In the genomic region with DNA sequence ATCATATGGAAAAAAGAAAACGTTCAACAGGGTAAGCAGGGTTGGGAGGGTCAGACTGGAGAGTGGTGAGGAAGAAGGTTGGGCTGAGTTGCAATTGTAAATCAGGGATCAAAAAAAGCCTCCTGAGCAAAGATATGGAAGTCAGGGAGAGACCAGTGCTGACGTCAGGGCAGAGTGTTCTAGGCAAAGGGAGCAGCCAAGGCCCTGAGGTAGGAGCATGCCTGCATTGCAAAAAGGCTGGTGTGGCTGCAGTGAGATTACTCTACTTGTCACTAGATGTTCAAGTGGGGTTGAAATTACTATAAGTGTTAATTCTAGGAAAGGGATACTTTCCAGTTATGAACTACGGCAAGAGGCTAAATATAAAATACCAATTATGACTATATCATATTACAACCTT, we compare ENCODE assay signal across 20 cellular contexts.
A peak's percentile ranks its signal among the peaks of the same experiment; 100 is the strongest.
DNase-seq lines count a peak whose midpoint lies in the region; ATAC-seq and TF ChIP-seq lines count a peak whose summit lies in the region.
"Had no signal": no experiment of that assay in that cellular context is flagged by ENCODE, and none has a peak within 500 bp of the region (broad histone marks: within the 10 kb centered on the region; RNA-seq: fewer than 3 reads in every experiment).

No MANE protein-coding gene starts in this region.

- no peak for TF ChIP-seq POLR2A in heart left ventricle (IDR thresholded peaks at IDR 0.05)

- H3K27ac Mint-ChIP-seq in stimulated activated memory B cell treated with anti-CD40 and anti-IgM and Interleukin-4, amounts not matched to agents 10 μg/mL and 1 μg/mL and 100 μg/mL, for 72 hours, result no peak overlapping the region

- H3K27ac ChIP-seq in heart left ventricle (peak overlapping the region in 6 of 12 donors; percentile 34 to 77 (median 58)), left lung (no peak overlapping the region), MM.1S (ENCODE audit: low read length) (no peak overlapping the region)
- H3K27ac ChIP-seq: SJSA1 had no signal

- H3K27me3 ChIP-seq in heart left ventricle (no peaks in the 10 kb centered on the region), left lung (no peaks in the 10 kb centered on the region), MM.1S (replicated peaks; ENCODE audit: insufficient read depth, low read length) (no peaks in the 10 kb centered on the region)
- H3K27me3 ChIP-seq: SJSA1 had no signal

- H3K9ac ChIP-seq in MM.1S (ENCODE audit: low read length), result no peak overlapping the region

- H3F3A ChIP-seq in MM.1S (ENCODE audit: insufficient read depth, low read length), result no peaks in the 10 kb centered on the region

- H3K36me3 ChIP-seq in heart left ventricle (no peaks in the 10 kb centered on the region), left lung (no peaks in the 10 kb centered on the region), MM.1S (replicated peaks; ENCODE audit: insufficient read depth, low read length) (no peaks in the 10 kb centered on the region)
- H3K36me3 ChIP-seq: SJSA1 had no signal

- no peaks in the 10 kb centered on the region for H3K9me3 Mint-ChIP-seq in stimulated activated memory B cell treated with anti-CD40 and anti-IgM and Interleukin-4, amounts not matched to agents 10 μg/mL and 1 μg/mL and 100 μg/mL, for 72 hours

- H3K9me3 ChIP-seq in heart left ventricle (no peaks in the 10 kb centered on the region), left lung (no peaks in the 10 kb centered on the region), MM.1S (replicated peaks; ENCODE audit: insufficient read depth, low read length) (no peaks in the 10 kb centered on the region)
- H3K9me3 ChIP-seq: SJSA1 had no signal

- H3K4me3 ChIP-seq in heart left ventricle (no peak overlapping the region), left lung (no peak overlapping the region), MM.1S (ENCODE audit: low read length) (no peak overlapping the region)
- H3K4me3 ChIP-seq: SJSA1 had no signal

- H2AFZ ChIP-seq in MM.1S (ENCODE audit: low read length), result no peak overlapping the region

- TF ChIP-seq CTCF in heart left ventricle (IDR thresholded peaks at IDR 0.05) (no peak), left lung (IDR thresholded peaks at IDR 0.05) (no peak), MM.1S (IDR thresholded peaks at IDR 0.05; ENCODE audit: low read length) (no peak)

- DNase-seq in Right ventricle myocardium superior (peak; percentile 49), cardiac septum (ENCODE audit: low spot score) (no peak), heart left ventricle (peak in 3 of 5 donors; percentile 45 to 85 (median 65)), left lung (no peak), MM.1S (no peak)
- DNase-seq: Calu3, DMS79 treated with DMSO at 0.1 percent for 48 hours, GF-D8, H7, NCI-H1092, NCI-H1417 treated with DMSO at 0.1 percent for 48 hours, NCI-H1694 treated with DMSO at 0.1 percent for 48 hours, NCI-H2081, NCI-H2171 treated with DMSO at 0.1 percent for 48 hours, NCI-H345, NCI-H510A treated with DMSO at 0.1 percent for 48 hours, NCI-H748 treated with DMSO at 0.1 percent for 48 hours had no signal

- no peaks in the 10 kb centered on the region for H3K79me2 ChIP-seq in MM.1S (ENCODE audit: low read length)

- intact Hi-C loops in Right ventricle myocardium superior (cut with DNase I), result no loop called here
- intact Hi-C loops in cardiac septum (cut with DNase I), result no loop called here
- intact Hi-C loops in heart left ventricle (cut with DNase I), result no loop called here
- intact Hi-C loops in left lung (cut with DNase I), result no loop called here

- no peak overlapping the region for H3K4me3 Mint-ChIP-seq in stimulated activated memory B cell treated with anti-CD40 and anti-IgM and Interleukin-4, amounts not matched to agents 10 μg/mL and 1 μg/mL and 100 μg/mL, for 72 hours

- WGBS in heart left ventricle, 4 donors, result 26 to 44% (median 32%) methylated on average over 3 of the region's 3 CpGs

- H3K4me1 Mint-ChIP-seq in stimulated activated memory B cell treated with anti-CD40 and anti-IgM and Interleukin-4, amounts not matched to agents 10 μg/mL and 1 μg/mL and 100 μg/mL, for 72 hours, result peaks cover 7% of the 10 kb centered on the region

- H3K4me2 ChIP-seq in MM.1S (ENCODE audit: low read depth, low read length), result no peak overlapping the region

- no peaks in the 10 kb centered on the region for H3K36me3 Mint-ChIP-seq in stimulated activated memory B cell treated with anti-CD40 and anti-IgM and Interleukin-4, amounts not matched to agents 10 μg/mL and 1 μg/mL and 100 μg/mL, for 72 hours

- peaks cover 9% of the 10 kb centered on the region for H3K27me3 Mint-ChIP-seq in stimulated activated memory B cell treated with anti-CD40 and anti-IgM and Interleukin-4, amounts not matched to agents 10 μg/mL and 1 μg/mL and 100 μg/mL, for 72 hours

- H4K20me1 ChIP-seq in MM.1S (ENCODE audit: insufficient read depth, low read length), result no peaks in the 10 kb centered on the region

- H3K9me2 ChIP-seq in MM.1S (replicated peaks; ENCODE audit: insufficient read depth, low read length), result no peaks in the 10 kb centered on the region

- peaks cover 0 to 6% (median 0%) of the 10 kb centered on the region in 12 donors for H3K4me1 ChIP-seq in heart left ventricle
- no peaks in the 10 kb centered on the region for H3K4me1 ChIP-seq in left lung
- H3K4me1 ChIP-seq in MM.1S (ENCODE audit: low read length), result no peaks in the 10 kb centered on the region

- ATAC-seq in Right ventricle myocardium superior (ENCODE audit: poor library complexity) (peak; percentile 95), heart left ventricle (peak; percentile 89 to 99 (median 97)), left lung (peak; percentile 76), HG03342 (IDR thresholded peaks at IDR 0.05; ENCODE audit: unreplicated experiment) (no peak)
- ATAC-seq in stimulated activated memory B cell treated with anti-CD40 and anti-IgM and Interleukin-4, amounts not matched to agents 10 μg/mL and 1 μg/mL and 100 μg/mL, for 72 hours, result no peak

Comparison
In these comparisons a context has a peak if more than half of its experiments do, and no peak if none do; other contexts are left out.
1. DNase-seq: peak in Right ventricle myocardium superior (single experiment) and heart left ventricle (3 of 5); none in cardiac septum (single experiment), left lung (0 of 2) and MM.1S (single experiment).
2. ATAC-seq: peak in Right ventricle myocardium superior (single experiment), heart left ventricle (4 of 4) and left lung (single experiment); none in HG03342 (single experiment) and stimulated activated memory B cell treated with anti-CD40 and anti-IgM and Interleukin-4, amounts not matched to agents 10 μg/mL and 1 μg/mL and 100 μg/mL, for 72 hours (single experiment).